ENCODE assay signal across 13 cellular contexts in the genomic region with DNA sequence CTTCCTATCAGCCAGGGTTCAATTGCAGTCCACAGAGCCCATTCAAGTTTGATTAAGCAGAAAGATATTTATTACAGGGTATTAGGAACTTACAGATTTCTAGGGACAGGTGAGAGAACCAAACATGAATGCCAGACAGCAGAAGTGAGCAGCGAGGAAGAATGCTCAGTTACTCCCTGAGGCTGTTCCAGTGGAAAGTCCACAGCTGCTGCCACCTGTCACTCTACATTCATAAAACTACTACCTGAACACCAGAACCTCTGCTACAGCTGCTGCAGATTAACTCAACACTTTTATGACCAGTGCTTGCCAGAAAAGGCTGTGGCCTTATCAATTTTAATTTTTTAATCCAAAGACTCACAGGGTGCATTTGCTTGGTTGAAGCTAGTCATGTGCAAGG.
A peak's percentile ranks its signal among the peaks of the same experiment; 100 is the strongest.
DNase-seq lines count a peak whose midpoint lies in the region; ATAC-seq, FAIRE-seq and TF ChIP-seq lines count a peak whose summit lies in the region.
"Had no signal": no experiment of that assay in that cellular context is flagged by ENCODE, and none has a peak within 500 bp of the region (broad histone marks: within the 10 kb centered on the region; RNA-seq: fewer than 3 reads in every experiment).

No MANE protein-coding gene starts in this region.

- no peak overlapping the region; a peak in 1 of 6 replicates for H3K4me3 ChIP-seq in HepG2 (replicated peaks in 1 of 3; ENCODE audit: insufficient read depth in 1 of 3, low read depth in 2 of 3, low read length in 3 of 3)
- H3K4me3 ChIP-seq in right lobe of liver, result no peak overlapping the region
- H3K4me3 ChIP-seq in hepatocyte, result no peak overlapping the region
- H3K4me3 ChIP-seq in small intestine (ENCODE audit: low read depth in 1 of 2, low read length in 2 of 2), result no peak overlapping the region
- H3K4me3 ChIP-seq in PC-9, result no peak overlapping the region

- H3K9me2 ChIP-seq in hepatocyte (replicated peaks; ENCODE audit: insufficient read depth) (no peaks in the 10 kb centered on the region), PC-9 (ENCODE audit: insufficient read depth) (no peaks in the 10 kb centered on the region)

- DNase-seq in HepG2 (ENCODE audit: low spot score) (no peak), right lobe of liver (no peak), hepatocyte (ENCODE audit: low spot score) (peak; percentile 16), small intestine (peak; percentile 88), PC-9 (no peak), HUDEP-2 (lab: John Stamatoyannopoulos, UW; ENCODE audit: unreplicated experiment in 76 of 76) (no peak)
- no peak for DNase-seq in stimulated activated CD4-positive, alpha-beta T cell treated with anti-CD3 and anti-CD28 coated beads, Interleukin-1b, Interleukin-23, amount 100 ng/mL, for 48 hours
- DNase-seq: CD8-positive, alpha-beta T cell; HCEC 1CT; HFFc6 had no signal

- ATAC-seq in HepG2 (peak; percentile 57; the same call in 2 of the 3 replicates), right lobe of liver (no peak)
- ATAC-seq: CD8-positive, alpha-beta T cell had no signal

- H3K4me1 ChIP-seq in HepG2 (ENCODE audit: insufficient read depth, low read length), result peaks cover 23% of the 10 kb centered on the region
- H3K4me1 ChIP-seq in right lobe of liver, result peaks cover 0 to 5% (median 0%) of the 10 kb centered on the region in 4 donors
- H3K4me1 ChIP-seq in hepatocyte (ENCODE audit: insufficient read depth), result peaks cover 13% of the 10 kb centered on the region
- H3K4me1 ChIP-seq in small intestine (ENCODE audit: control insufficient read depth in 2 of 2, insufficient read depth in 1 of 2, low read depth in 1 of 2, low read length in 1 of 2), result no peaks in the 10 kb centered on the region
- no peaks in the 10 kb centered on the region for H3K4me1 ChIP-seq in PC-9 (replicated peaks; ENCODE audit: insufficient read depth)
- H3K4me1 ChIP-seq: Caco-2 had no signal

- TF ChIP-seq RAD21 in HepG2 (CRISPR knock-in tag; IDR thresholded peaks at IDR 0.05), result no peak

- WGBS in HepG2 (ENCODE audit: low lambda C conversion rate), result 0% methylated on average over 1 of the region's 1 CpG
- 67% methylated on average over 1 of the region's 1 CpG for WGBS in right lobe of liver (ENCODE audit: insufficient coverage, low coverage, low lambda C conversion rate, missing lambda C conversion rate)
- WGBS in hepatocyte (ENCODE audit: low lambda C conversion rate, missing lambda C conversion rate), result 67% methylated on average over 1 of the region's 1 CpG
- WGBS in small intestine, 3 donors, result 4 to 49% (median 43%) methylated on average over 1 of the region's 1 CpG

- no peaks in the 10 kb centered on the region for H3K36me3 ChIP-seq in HepG2 (replicated peaks in 1 of 2; ENCODE audit: control insufficient read depth in 1 of 2, insufficient read depth in 2 of 2, low read length in 2 of 2)
- H3K36me3 ChIP-seq in right lobe of liver, result no peaks in the 10 kb centered on the region
- no peaks in the 10 kb centered on the region for H3K36me3 ChIP-seq in hepatocyte (replicated peaks; ENCODE audit: insufficient read depth, low read depth)
- no peaks in the 10 kb centered on the region for H3K36me3 ChIP-seq in small intestine (ENCODE audit: control insufficient read depth in 2 of 2, insufficient read depth in 2 of 2, low read length in 2 of 2)
- H3K36me3 ChIP-seq in PC-9 (ENCODE audit: low read depth), result no peaks in the 10 kb centered on the region

- no peaks in the 10 kb centered on the region for H3F3A ChIP-seq in PC-9 (ENCODE audit: insufficient read depth, low read depth)

- H2AFZ ChIP-seq in HepG2 (ENCODE audit: low read length), result peak overlapping the region; percentile 70
- H2AFZ ChIP-seq in hepatocyte, result peak overlapping the region; percentile 19
- no peak overlapping the region for H2AFZ ChIP-seq in PC-9

- H3K27me3 ChIP-seq in HepG2 (ENCODE audit: control insufficient read depth in 1 of 2, insufficient read depth in 2 of 2, low read length in 2 of 2) (no peaks in the 10 kb centered on the region; a peak in 1 of 5 replicates), right lobe of liver (no peaks in the 10 kb centered on the region), hepatocyte (no peaks in the 10 kb centered on the region), small intestine (ENCODE audit: control insufficient read depth in 2 of 2, insufficient read depth in 2 of 2, low read length in 2 of 2) (no peaks in the 10 kb centered on the region), PC-9 (ENCODE audit: insufficient read depth, low read depth) (no peaks in the 10 kb centered on the region)

- TF ChIP-seq CTCF in HepG2 (CRISPR knock-in tag; IDR thresholded peaks at IDR 0.05) (no peak), right lobe of liver (IDR thresholded peaks at IDR 0.05) (no peak), hepatocyte (IDR thresholded peaks at IDR 0.05; ENCODE audit: poor library complexity) (no peak), PC-9 (conservative IDR thresholded peaks at IDR 0.05) (no peak)

- H4K20me1 ChIP-seq in HepG2 (ENCODE audit: insufficient read depth, low read length), result no peaks in the 10 kb centered on the region
- H4K20me1 ChIP-seq in hepatocyte (ENCODE audit: insufficient read depth, poor library complexity, severe bottlenecking), result no peaks in the 10 kb centered on the region
- H4K20me1 ChIP-seq in PC-9 (ENCODE audit: insufficient read depth), result no peaks in the 10 kb centered on the region

- CTCF ChIA-PET in HepG2 (lab: Yijun Ruan, JAX; ENCODE audit: low intra/inter-chr PET ratio, low total read pairs), result no interaction called here
- CTCF ChIA-PET in PC-9 (lab: Charles Lee), result no interaction called here

- no peak overlapping the region for H3K9ac ChIP-seq in HepG2 (ENCODE audit: insufficient read depth, low read depth, low read length)

- intact Hi-C loops in HepG2 (cut with micrococcal nuclease; ENCODE audit: unreplicated experiment), result no loop called here
- intact Hi-C loops in right lobe of liver (cut with DNase I), result no loop called here
- intact Hi-C loops in PC-9 (cut with micrococcal nuclease; ENCODE audit: unreplicated experiment), result no loop called here

- H3K9me3 ChIP-seq in HepG2 (ENCODE audit: low read length) (no peaks in the 10 kb centered on the region), right lobe of liver (no peaks in the 10 kb centered on the region), hepatocyte (ENCODE audit: low read depth) (no peaks in the 10 kb centered on the region), small intestine (ENCODE audit: control insufficient read depth, low read depth) (no peaks in the 10 kb centered on the region), PC-9 (ENCODE audit: insufficient read depth, low read depth) (no peaks in the 10 kb centered on the region)
- H3K9me3 ChIP-seq: Caco-2 had no signal

- TF ChIP-seq EP300 in HepG2 (IDR thresholded peaks at IDR 0.05; ENCODE audit: low read depth in 2 of 2, low read length in 2 of 2) (no peak), HepG2 (CRISPR knock-in tag; IDR thresholded peaks at IDR 0.05; ENCODE audit: borderline replicate concordance) (no peak)

- no peaks in the 10 kb centered on the region for H3K79me2 ChIP-seq in HepG2 (ENCODE audit: insufficient read depth, low read length)
- H3K79me2 ChIP-seq in hepatocyte, result no peaks in the 10 kb centered on the region
- H3K79me2 ChIP-seq in PC-9 (ENCODE audit: low read depth), result no peaks in the 10 kb centered on the region

- FAIRE-seq in HepG2 (lab: Jason Lieb, UNC), result no peak
- no peak for FAIRE-seq in small intestine (lab: Jason Lieb, UNC)
- FAIRE-seq: HTR-8/SVneo had no signal

- BruUV-seq in HepG2 (replicated peaks; lab: Mats Ljungman, UMichigan) (no TSS peak), PC-9 (replicated peaks; lab: Mats Ljungman, UMichigan) (no TSS peak)

- H3K27ac ChIP-seq in HepG2 (ENCODE audit: extremely low read length, insufficient read depth, low read length), result no peak overlapping the region
- no peak overlapping the region for H3K27ac ChIP-seq in right lobe of liver
- peak overlapping the region; percentile 94 for H3K27ac ChIP-seq in hepatocyte
- peak overlapping the region; percentile 68 to 84 for H3K27ac ChIP-seq in small intestine (ENCODE audit: low read depth in 1 of 2, low read length in 1 of 2)
- H3K27ac ChIP-seq in PC-9, result no peak overlapping the region
- H3K27ac ChIP-seq: 22Rv1 had no signal

- in situ Hi-C loops in HepG2 (cut with HindIII; ENCODE audit: extremely low pct_ligation_motif_present, low pct_unique_long_range_greater_than_20kb), result no loop called here

- POLR2A ChIA-PET in HepG2 (lab: Yijun Ruan, JAX) (no interaction called here), PC-9 (lab: Charles Lee; ENCODE audit: unreplicated experiment) (no interaction called here)

- H3K4me2 ChIP-seq in HepG2 (ENCODE audit: low read depth, low read length), result peak overlapping the region; percentile 58
- peak overlapping the region; percentile 70 for H3K4me2 ChIP-seq in hepatocyte
- no peak overlapping the region for H3K4me2 ChIP-seq in PC-9

- TF ChIP-seq POLR2A in HepG2 (IDR thresholded peaks at IDR 0.05; ENCODE audit: insufficient read depth in 1 of 2, low read depth in 2 of 2, low read length in 2 of 2), result no peak
- TF ChIP-seq POLR2A in right lobe of liver (IDR thresholded peaks at IDR 0.05), result no peak

TF ChIP-seq in HepG2, 621 proteins besides CTCF, POLR2A, EP300 and RAD21:
- TF ChIP-seq BRCA1 (CRISPR knock-in tag; IDR thresholded peaks at IDR 0.05) (no peak), TRIM24 (CRISPR knock-in tag; IDR thresholded peaks at IDR 0.05) (no peak)
- TF ChIP-seq, protein P1, sequence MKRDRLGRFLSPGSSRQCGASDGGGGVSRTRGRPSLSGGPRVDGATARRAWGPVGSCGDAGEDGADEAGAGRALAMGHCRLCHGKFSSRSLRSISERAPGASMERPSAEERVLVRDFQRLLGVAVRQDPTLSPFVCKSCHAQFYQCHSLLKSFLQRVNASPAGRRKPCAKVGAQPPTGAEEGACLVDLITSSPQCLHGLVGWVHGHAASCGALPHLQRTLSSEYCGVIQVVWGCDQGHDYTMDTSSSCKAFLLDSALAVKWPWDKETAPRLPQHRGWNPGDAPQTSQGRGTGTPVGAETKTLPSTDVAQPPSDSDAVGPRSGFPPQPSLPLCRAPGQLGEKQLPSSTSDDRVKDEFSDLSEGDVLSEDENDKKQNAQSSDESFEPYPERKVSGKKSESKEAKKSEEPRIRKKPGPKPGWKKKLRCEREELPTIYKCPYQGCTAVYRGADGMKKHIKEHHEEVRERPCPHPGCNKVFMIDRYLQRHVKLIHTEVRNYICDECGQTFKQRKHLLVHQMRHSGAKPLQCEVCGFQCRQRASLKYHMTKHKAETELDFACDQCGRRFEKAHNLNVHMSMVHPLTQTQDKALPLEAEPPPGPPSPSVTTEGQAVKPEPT (CRISPR knock-in tag; IDR thresholded peaks at IDR 0.05; ENCODE audit: low read depth), result no peak

Comparison
In these comparisons a context has a peak if more than half of its experiments do, and no peak if none do; other contexts are left out.
1. DNase-seq: peak in hepatocyte (single experiment) and small intestine (single experiment); none in HepG2 (single experiment), right lobe of liver (0 of 3), PC-9 (0 of 2), HUDEP-2 (0 of 76) and stimulated activated CD4-positive, alpha-beta T cell treated with anti-CD3 and anti-CD28 coated beads, Interleukin-1b, Interleukin-23, amount 100 ng/mL, for 48 hours (single experiment).
2. H3K27ac ChIP-seq: peak in hepatocyte (single experiment) and small intestine (2 of 2); none in HepG2 (single experiment), right lobe of liver (0 of 3) and PC-9 (single experiment).